8 cellular contexts compared by ENCODE assay signal in genomic region chr6:16591681-16592549, GRCh38.
DNase-seq lines count a peak whose midpoint lies in the region; ATAC-seq and TF ChIP-seq lines count a peak whose summit lies in the region.

No MANE protein-coding gene starts in this region.

- H3K79me2 ChIP-seq in DOHH2 (ENCODE audit: control insufficient read depth, low read length): no peaks in the 10 kb centered on the region

- peak; percentile 66 for ATAC-seq in GM19351 (IDR thresholded peaks at IDR 0.05; ENCODE audit: unreplicated experiment)
- ATAC-seq in HG03097 (IDR thresholded peaks at IDR 0.05; ENCODE audit: low FRiP score, unreplicated experiment): peak; percentile 81
- ATAC-seq in omental fat pad (ENCODE audit: low FRiP score): no peak

- no peaks in the 10 kb centered on the region for H3K36me3 ChIP-seq in DOHH2 (ENCODE audit: control insufficient read depth, low read length)
- H3K36me3 ChIP-seq in adipocyte (ENCODE audit: control insufficient read depth, insufficient read depth, low read length, severe bottlenecking): no peaks in the 10 kb centered on the region

- H3K27me3 ChIP-seq in DOHH2 (ENCODE audit: control insufficient read depth, low read length): no peaks in the 10 kb centered on the region
- no peaks in the 10 kb centered on the region for H3K27me3 ChIP-seq in adipocyte (replicated peaks; ENCODE audit: control insufficient read depth, insufficient read depth, low read length)

- peak overlapping the region; percentile 21; the same call in 1 of the 2 replicates for H3K4me3 ChIP-seq in DOHH2 (ENCODE audit: low read length)
- H3K4me3 ChIP-seq in adipocyte (ENCODE audit: low read length): peak overlapping the region; percentile 36

- peaks cover 6% of the 10 kb centered on the region; the same call in 1 of the 2 replicates for H3K9me3 ChIP-seq in DOHH2 (ENCODE audit: control insufficient read depth, insufficient read depth, low read length)
- no peaks in the 10 kb centered on the region for H3K9me3 ChIP-seq in adipocyte (ENCODE audit: control insufficient read depth, low read length)

- H3K4me2 ChIP-seq in DOHH2 (ENCODE audit: low read length): peak overlapping the region; percentile 59

- H3K4me1 ChIP-seq in DOHH2 (ENCODE audit: control insufficient read depth, low read length): peaks cover 43% of the 10 kb centered on the region
- no peaks in the 10 kb centered on the region for H3K4me1 ChIP-seq in adipocyte (ENCODE audit: control insufficient read depth, insufficient read depth, low read length)

- TF ChIP-seq CTCF in DOHH2 (IDR thresholded peaks at IDR 0.05; ENCODE audit: low read depth, low read length, poor library complexity, severe bottlenecking) (no peak), omental fat pad (IDR thresholded peaks at IDR 0.05) (no peak)

- DNase-seq in adipocyte (ENCODE audit: low read depth) (no peak), pons (ENCODE audit: low spot score) (no peak), RKO (ENCODE audit: low spot score) (no peak), LoVo (ENCODE audit: low spot score) (no peak), omental fat pad (ENCODE audit: low spot score) (no peak)

- no peaks in the 10 kb centered on the region for H4K20me1 ChIP-seq in DOHH2 (ENCODE audit: control insufficient read depth, insufficient read depth, low read depth, low read length)

- H3K9me2 ChIP-seq in DOHH2 (replicated peaks; ENCODE audit: control insufficient read depth, low read length): no peaks in the 10 kb centered on the region

- 0 out of 2 replicates have a peak, but pooled peaks cover 2% of the 10 kb centered on the region for H3F3A ChIP-seq in DOHH2 (ENCODE audit: control insufficient read depth, insufficient read depth)

- no peak overlapping the region for H3K9ac ChIP-seq in adipocyte (ENCODE audit: low read length)

- peak overlapping the region; percentile 36 for H3K27ac ChIP-seq in DOHH2 (ENCODE audit: low read depth, low read length)
